8 cellular contexts compared by ENCODE assay signal in genomic region chr7:95478139-95479037, GRCh38. TPM values are rescaled to one million over a fixed set of nuclear protein-coding genes. Genes with fewer than 3 reads are reported as not detected.
DNase-seq lines count a peak whose midpoint lies in the region; ATAC-seq and TF ChIP-seq lines count a peak whose summit lies in the region.

No MANE protein-coding gene starts in this region.

- no peaks in the 10 kb centered on the region for H3K9me3 Mint-ChIP-seq in HFFc6
- H3K9me3 Mint-ChIP-seq in T-cell = no peaks in the 10 kb centered on the region

- peak; percentile 7 for DNase-seq in HFFc6
- DNase-seq in RPMI7951 (ENCODE audit: low read depth) = peak; percentile 72
- peak; percentile 18 to 56 for DNase-seq in foreskin fibroblast
- peak; percentile 64 for DNase-seq in retina
- no peak for DNase-seq in T-cell
- DNase-seq in NCI-H187 (lab: John Stamatoyannopoulos, UW) = no peak
- DNase-seq in activated CD4-positive, alpha-beta T cell treated with anti-CD3 and anti-CD28 coated beads, Interleukin-2, amount 50 U/mL, for 1 hour = no peak

- TF ChIP-seq CTCF in HFFc6 (IDR thresholded peaks at IDR 0.05) (peak; percentile 58), foreskin fibroblast (IDR thresholded peaks at IDR 0.05; ENCODE audit: low read depth, low read length) (peak; percentile 50)

- ATAC-seq in T-cell (replicated peaks in 1 of 4) (no peak), GM18519 (IDR thresholded peaks at IDR 0.05; ENCODE audit: low FRiP score, unreplicated experiment) (no peak)

- H3K27ac Mint-ChIP-seq in HFFc6 (no peak overlapping the region), T-cell (no peak overlapping the region)

- POLR2A ChIA-PET in T-cell (lab: Charles Lee) = no interaction called here

- H3K4me1 Mint-ChIP-seq in HFFc6 (ENCODE audit: low read depth) = no peaks in the 10 kb centered on the region
- H3K4me1 Mint-ChIP-seq in T-cell = no peaks in the 10 kb centered on the region

- no peaks in the 10 kb centered on the region for H3K36me3 Mint-ChIP-seq in HFFc6 (ENCODE audit: low read depth)
- no peaks in the 10 kb centered on the region for H3K36me3 Mint-ChIP-seq in T-cell

- H3K4me3 Mint-ChIP-seq in HFFc6 = peak overlapping the region; percentile 54; the same call in 1 of the 2 replicates
- no peak overlapping the region for H3K4me3 Mint-ChIP-seq in T-cell

- CTCF ChIA-PET in T-cell (lab: Charles Lee) = interaction anchor here (0.5 to 7.5 kb wide), 4 partner anchors 13 to 1414 kb away, joined by 3 to 146 read pairs (median 4); no protein-coding TSS in a partner anchor

- H3K27me3 Mint-ChIP-seq in HFFc6 (ENCODE audit: insufficient read depth) (peaks cover 13% of the 10 kb centered on the region), T-cell (peaks cover 0 to 1% of the 10 kb centered on the region in 2 donors)

- H3K4me3 ChIP-seq in foreskin fibroblast (ENCODE audit: low read depth in 1 of 2, low read length in 2 of 2) = no peak overlapping the region

RNA-seq across cellular contexts. Expression of gene ASB4, which starts 7.4 kb away (rescaled TPM):
- not detected for total RNA-seq in HFFc6 (2021; fragmentation: NEBNext Ultra II Directional; extraction: Animal tissue kit (Norgen Biotek cat#: 25700))
- total RNA-seq in RPMI7951 (2014; rRNA removed; shearing (Covaris generic)) = 0.12 and 0.39 TPM in 2 replicates
- under 1 TPM in 1 of 5 donors, not detected in 4; 0.09 TPM for total RNA-seq in T-cell

RNA-seq across cellular contexts. Expression of gene PON2, which starts 43.6 kb away (rescaled TPM):
- total RNA-seq in HFFc6 (2021; fragmentation: NEBNext Ultra II Directional; extraction: Animal tissue kit (Norgen Biotek cat#: 25700)) = 10 to 100 TPM; 63.7 to 79.0 (median 72.0) TPM
- total RNA-seq in RPMI7951 (2014; rRNA removed; shearing (Covaris generic)) = 164 and 183 TPM in 2 replicates
- 10 to 100 TPM in 1 of 5 donors, 1 to 10 TPM in 4; 4.3 to 11.4 (median 7.0) TPM for total RNA-seq in T-cell

Comparison
In these comparisons a context has a peak if more than half of its experiments do, and no peak if none do; other contexts are left out.
1. DNase-seq: peak in HFFc6 (single experiment), RPMI7951 (single experiment), foreskin fibroblast (2 of 2) and retina (single experiment); none in T-cell (0 of 34), NCI-H187 (0 of 2) and activated CD4-positive, alpha-beta T cell treated with anti-CD3 and anti-CD28 coated beads, Interleukin-2, amount 50 U/mL, for 1 hour (single experiment).
2. RNA of gene PON2, which starts 43.6 kb away (total RNA-seq): 164 to 183 TPM in RPMI7951 and 63.7 to 79.0 TPM in HFFc6; 4.3 to 11.4 TPM in T-cell; every median in the first group is over 4 times any median in the second.